In the genomic region with DNA sequence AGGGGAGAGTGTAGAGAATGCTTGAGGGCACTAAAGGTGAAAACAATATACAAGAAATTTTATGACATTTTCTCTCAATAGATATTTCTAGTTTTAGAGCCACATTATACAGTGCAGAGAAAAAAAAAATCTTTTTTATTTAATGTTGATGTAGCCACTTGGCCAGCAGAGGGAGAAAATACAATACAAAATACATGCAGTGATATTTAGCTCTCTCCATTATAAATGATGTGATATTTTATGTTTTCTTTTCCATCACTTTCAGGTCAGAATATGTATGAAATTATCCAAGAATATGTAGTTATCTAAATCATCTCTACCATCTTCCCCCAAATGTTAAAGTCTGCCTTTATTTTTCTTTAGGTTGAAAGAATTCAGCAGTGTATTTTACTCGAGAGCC, we compare ENCODE assay signal across 9 cellular contexts.
DNase-seq lines count a peak whose midpoint lies in the region; ATAC-seq and TF ChIP-seq lines count a peak whose summit lies in the region.
"Had no signal": no experiment of that assay in that cellular context is flagged by ENCODE, and none has a peak within 500 bp of the region (broad histone marks: within the 10 kb centered on the region; RNA-seq: fewer than 3 reads in every experiment).

No MANE protein-coding gene starts in this region.

- BruUV-seq in A673 (replicated peaks; lab: Mats Ljungman, UMichigan): no TSS peak
- BruUV-seq in PC-3 (replicated peaks; lab: Mats Ljungman, UMichigan): no TSS peak

- H3K36me3 ChIP-seq in A673 (ENCODE audit: insufficient read depth, low read length, poor library complexity, severe bottlenecking): no peaks in the 10 kb centered on the region
- H3K36me3 ChIP-seq in PC-3 (ENCODE audit: low read depth, low read length): no peaks in the 10 kb centered on the region

- no peaks in the 10 kb centered on the region for H4K20me1 ChIP-seq in PC-3 (ENCODE audit: low read length)

- no peak overlapping the region for H3K27ac ChIP-seq in A673 (ENCODE audit: low read depth, low read length, poor library complexity, severe bottlenecking)
- no peak overlapping the region for H3K27ac ChIP-seq in PC-3 (ENCODE audit: low read length)

- H3K79me2 ChIP-seq in PC-3 (ENCODE audit: low read length): no peaks in the 10 kb centered on the region

- H3K4me2 ChIP-seq in PC-3 (ENCODE audit: low read length): no peak overlapping the region

- no peaks in the 10 kb centered on the region for H3K4me1 Mint-ChIP-seq in activated CD8-positive, alpha-beta T cell treated with anti-CD3 and anti-CD28 coated beads, Interleukin-2, amount 10 ng/mL, durations not matched to agents 7 days and 5 days (ENCODE audit: low read depth)

- no peak overlapping the region for H3K27ac Mint-ChIP-seq in activated CD8-positive, alpha-beta T cell treated with anti-CD3 and anti-CD28 coated beads, Interleukin-2, amount 10 ng/mL, durations not matched to agents 7 days and 5 days
- H3K27ac Mint-ChIP-seq: activated T-helper 1 cell treated with anti-CD3 and anti-CD28 coated beads, Interleukin-12 subunit alpha, Interleukin-12 subunit beta, Interleukin-2, Interleukin-4 antibody, amounts not matched to agents 30 ng/mL and 10 ng/mL and 1 ng/mL, durations not matched to agents 14 hours and 24 hours and 36 hours had no signal

- ATAC-seq in GM18868 (IDR thresholded peaks at IDR 0.05; ENCODE audit: unreplicated experiment) (peak; percentile 53), PC-3 (no peak), HG03354 (IDR thresholded peaks at IDR 0.05; ENCODE audit: poor library complexity, severe bottlenecking, unreplicated experiment) (no peak), HG03135 (IDR thresholded peaks at IDR 0.05; ENCODE audit: unreplicated experiment) (no peak)
- no peak for ATAC-seq in activated CD8-positive, alpha-beta T cell treated with anti-CD3 and anti-CD28 coated beads, Interleukin-2, amount 10 ng/mL, durations not matched to agents 7 days and 5 days

- H3K9me3 Mint-ChIP-seq in activated CD8-positive, alpha-beta T cell treated with anti-CD3 and anti-CD28 coated beads, Interleukin-2, amount 10 ng/mL, durations not matched to agents 7 days and 5 days (ENCODE audit: insufficient read depth): peaks cover 7% of the 10 kb centered on the region
- H3K9me3 Mint-ChIP-seq: activated T-helper 1 cell treated with anti-CD3 and anti-CD28 coated beads, Interleukin-12 subunit alpha, Interleukin-12 subunit beta, Interleukin-2, Interleukin-4 antibody, amounts not matched to agents 30 ng/mL and 10 ng/mL and 1 ng/mL, durations not matched to agents 14 hours and 24 hours and 36 hours had no signal

- H3K9ac ChIP-seq in PC-3 (ENCODE audit: low read length): no peak overlapping the region

- H3K9me2 ChIP-seq in PC-3 (replicated peaks; ENCODE audit: low read length): no peaks in the 10 kb centered on the region

- TF ChIP-seq CTCF in A673 (conservative IDR thresholded peaks at IDR 0.05; ENCODE audit: low read depth, low read length): peak; percentile 52; the same call in 1 of the 2 replicates
- TF ChIP-seq CTCF in PC-3 (conservative IDR thresholded peaks at IDR 0.05; ENCODE audit: low read depth, low read length): peak; percentile 57

- H3K4me3 ChIP-seq in A673 (ENCODE audit: low read depth, low read length, poor library complexity, severe bottlenecking): no peak overlapping the region
- H3K4me3 ChIP-seq in PC-3 (ENCODE audit: low read length): no peak overlapping the region

- H3F3A ChIP-seq in PC-3 (ENCODE audit: low read length, unreplicated experiment): no peaks in the 10 kb centered on the region

- no peaks in the 10 kb centered on the region for H3K9me3 ChIP-seq in A673 (ENCODE audit: low read depth, low read length, poor library complexity, severe bottlenecking)
- no peaks in the 10 kb centered on the region for H3K9me3 ChIP-seq in PC-3 (ENCODE audit: low read length)

- no peaks in the 10 kb centered on the region for H3K27me3 Mint-ChIP-seq in activated CD8-positive, alpha-beta T cell treated with anti-CD3 and anti-CD28 coated beads, Interleukin-2, amount 10 ng/mL, durations not matched to agents 7 days and 5 days (ENCODE audit: low read depth)

- no peak overlapping the region for H3K4me3 Mint-ChIP-seq in activated CD8-positive, alpha-beta T cell treated with anti-CD3 and anti-CD28 coated beads, Interleukin-2, amount 10 ng/mL, durations not matched to agents 7 days and 5 days
- H3K4me3 Mint-ChIP-seq: activated T-helper 1 cell treated with anti-CD3 and anti-CD28 coated beads, Interleukin-12 subunit alpha, Interleukin-12 subunit beta, Interleukin-2, Interleukin-4 antibody, amounts not matched to agents 30 ng/mL and 10 ng/mL and 1 ng/mL, durations not matched to agents 14 hours and 24 hours and 36 hours had no signal

- H3K4me1 ChIP-seq in A673 (ENCODE audit: insufficient read depth, low read length, poor library complexity, severe bottlenecking): no peaks in the 10 kb centered on the region
- H3K4me1 ChIP-seq in PC-3 (ENCODE audit: insufficient read depth, low read length): no peaks in the 10 kb centered on the region

- no peak overlapping the region for H2AFZ ChIP-seq in PC-3 (ENCODE audit: low read length)

- H3K36me3 Mint-ChIP-seq in activated CD8-positive, alpha-beta T cell treated with anti-CD3 and anti-CD28 coated beads, Interleukin-2, amount 10 ng/mL, durations not matched to agents 7 days and 5 days (ENCODE audit: low read depth): no peaks in the 10 kb centered on the region

- CTCF ChIA-PET in A673 (lab: Charles Lee) (interaction anchor here (0.7 to 1.5 kb wide), 4 partner anchors 254 to 714 kb away, joined by 3 to 7 read pairs (median 4); no protein-coding TSS in a partner anchor), PC-3 (lab: Charles Lee) (interaction anchor here (0.6 to 1.0 kb wide), 3 partner anchors 456 to 742 kb away, joined by 3 to 5 read pairs (median 4); no protein-coding TSS in a partner anchor)
- CTCF ChIA-PET in activated CD8-positive, alpha-beta T cell treated with anti-CD3 and anti-CD28 coated beads, Interleukin-2, amount 10 ng/mL, durations not matched to agents 7 days and 5 days (lab: Charles Lee): interaction anchor here (2.2 kb wide), 1 partner anchor 456 kb away, joined by 6 read pairs; no protein-coding TSS in a partner anchor

- POLR2A ChIA-PET in A673 (lab: Charles Lee; ENCODE audit: low non-redundant PET) (no interaction called here), PC-3 (lab: Charles Lee; ENCODE audit: unreplicated experiment) (no interaction called here)
- POLR2A ChIA-PET in activated CD8-positive, alpha-beta T cell treated with anti-CD3 and anti-CD28 coated beads, Interleukin-2, amount 10 ng/mL, durations not matched to agents 7 days and 5 days (lab: Charles Lee): no interaction called here

- intact Hi-C loops in A673 (cut with micrococcal nuclease; ENCODE audit: unreplicated experiment): loop anchor here (2.0 to 5.0 kb wide), 2 partner anchors 454 to 713 kb away; no protein-coding TSS in a partner anchor
- intact Hi-C loops in PC-3 (cut with micrococcal nuclease): loop anchor here (5.0 kb wide), 2 partner anchors 714 to 804 kb away; no protein-coding TSS in a partner anchor

- H3K27me3 ChIP-seq in A673 (replicated peaks; ENCODE audit: insufficient read depth, low read depth, low read length, poor library complexity): no peaks in the 10 kb centered on the region
- H3K27me3 ChIP-seq in PC-3 (ENCODE audit: low read length): no peaks in the 10 kb centered on the region

- DNase-seq in A673 (ENCODE audit: low spot score): peak; percentile 1
- peak; percentile 9 for DNase-seq in PC-3
- peak; percentile 4 for DNase-seq in globus pallidus (ENCODE audit: low spot score)
- no peak for DNase-seq in activated CD8-positive, alpha-beta T cell treated with anti-CD3 and anti-CD28 coated beads, Interleukin-2, amount 10 ng/mL, durations not matched to agents 7 days and 5 days
- no peak for DNase-seq in LoVo (ENCODE audit: low spot score)

Comparison
In these comparisons a context has a peak if more than half of its experiments do, and no peak if none do; other contexts are left out.
1. DNase-seq: peak in A673 (single experiment), PC-3 (single experiment) and globus pallidus (single experiment); none in activated CD8-positive, alpha-beta T cell treated with anti-CD3 and anti-CD28 coated beads, Interleukin-2, amount 10 ng/mL, durations not matched to agents 7 days and 5 days (single experiment) and LoVo (single experiment).